In the genomic region with DNA sequence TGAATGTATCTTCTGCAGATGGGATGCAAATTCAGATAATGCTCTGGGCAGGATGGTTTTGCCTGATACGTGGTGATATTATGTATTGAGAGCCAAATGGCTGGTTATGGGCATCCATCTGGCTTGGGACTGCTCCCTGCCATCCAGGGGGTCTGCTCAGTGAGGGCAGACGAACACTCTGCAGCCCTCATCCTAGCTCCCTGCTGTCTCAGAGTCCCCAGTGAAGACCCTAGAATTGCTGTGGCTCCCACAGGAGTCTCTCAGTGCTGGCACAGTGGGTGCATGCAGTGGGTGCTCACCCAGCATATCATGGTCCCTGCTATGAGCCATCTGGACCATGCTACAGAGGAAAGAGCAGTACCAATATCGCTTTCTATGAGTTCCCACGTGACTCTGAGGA, we compare ENCODE assay signal across 29 cellular contexts. TPM values are rescaled to one million over a fixed set of nuclear protein-coding genes. Genes with fewer than 3 reads are reported as not detected.
"Had no signal": no experiment of that assay in that cellular context is flagged by ENCODE, and none has a peak within 500 bp of the region (broad histone marks: within the 10 kb centered on the region; RNA-seq: fewer than 3 reads in every experiment).

No MANE protein-coding gene starts in this region.

- H3K27ac Mint-ChIP-seq: activated CD8-positive, alpha-beta T cell treated with anti-CD3 and anti-CD28 coated beads for 36 hours; activated naive CD4-positive, alpha-beta T cell treated with anti-CD3 and anti-CD28 coated beads, Interleukin-2, amount 10 ng/mL, durations not matched to agents 7 days and 5 days; dendritic cell treated with granulocyte-macrophage colony-stimulating factor and Interleukin-4, amounts not matched to agents 40 ng/mL and 50 ng/mL, for 4 days; nephron; stimulated activated memory B cell treated with anti-CD40 and anti-IgM and Interleukin-4, amounts not matched to agents 10 μg/mL and 1 μg/mL and 100 μg/mL, for 72 hours had no signal

- H3K36me3 ChIP-seq: esophagus squamous epithelium, left ventricle myocardium inferior, right lobe of liver, stomach, suprapubic skin, tibial artery had no signal

- H3K36me3 Mint-ChIP-seq: stimulated activated memory B cell treated with anti-CD40 and anti-IgM and Interleukin-4, amounts not matched to agents 10 μg/mL and 1 μg/mL and 100 μg/mL, for 72 hours had no signal

- DNase-seq: activated CD4-positive, alpha-beta T cell treated with anti-CD3 and anti-CD28 coated beads, Interleukin-2, amount 50 U/mL, for 1 hour; activated CD4-positive, CD25-positive, alpha-beta regulatory T cell treated with anti-CD3 and anti-CD28 coated beads, Interleukin-2, amount 50 U/mL, for 72 hours; activated CD8-positive, alpha-beta T cell treated with anti-CD3 and anti-CD28 coated beads for 36 hours; activated gamma-delta T cell; activated naive CD4-positive, alpha-beta T cell treated with anti-CD3 and anti-CD28 coated beads, Interleukin-2, amount 10 ng/mL, durations not matched to agents 7 days and 5 days; activated T-cell treated with anti-CD3 and anti-CD28 coated beads, Interleukin-2, amount 50 U/mL, for 1 hour; amygdala; caudate nucleus; esophagus squamous epithelium; left ventricle myocardium inferior; mesendoderm; stimulated activated CD4-positive, alpha-beta T cell treated with anti-CD3 and anti-CD28 coated beads, Interleukin-4, amount 100 ng/mL, for 1 hour; stomach; T-helper 2 cell; tibial artery had no signal

- H3K9me3 Mint-ChIP-seq: activated CD8-positive, alpha-beta T cell treated with anti-CD3 and anti-CD28 coated beads for 36 hours; activated naive CD4-positive, alpha-beta T cell treated with anti-CD3 and anti-CD28 coated beads, Interleukin-2, amount 10 ng/mL, durations not matched to agents 7 days and 5 days; dendritic cell treated with granulocyte-macrophage colony-stimulating factor and Interleukin-4, amounts not matched to agents 40 ng/mL and 50 ng/mL, for 4 days; nephron; stimulated activated memory B cell treated with anti-CD40 and anti-IgM and Interleukin-4, amounts not matched to agents 10 μg/mL and 1 μg/mL and 100 μg/mL, for 72 hours had no signal

- H3K4me3 ChIP-seq: esophagus squamous epithelium, left ventricle myocardium inferior, lung, right lobe of liver, stomach, suprapubic skin, tibial artery had no signal

- ATAC-seq: activated CD8-positive, alpha-beta T cell treated with anti-CD3 and anti-CD28 coated beads for 36 hours; right lobe of liver; stimulated activated memory B cell treated with anti-CD40 and anti-IgM and Interleukin-4, amounts not matched to agents 10 μg/mL and 1 μg/mL and 100 μg/mL, for 72 hours had no signal

- H3K27me3 Mint-ChIP-seq: activated CD8-positive, alpha-beta T cell treated with anti-CD3 and anti-CD28 coated beads for 36 hours; dendritic cell treated with granulocyte-macrophage colony-stimulating factor and Interleukin-4, amounts not matched to agents 40 ng/mL and 50 ng/mL, for 4 days; stimulated activated memory B cell treated with anti-CD40 and anti-IgM and Interleukin-4, amounts not matched to agents 10 μg/mL and 1 μg/mL and 100 μg/mL, for 72 hours had no signal

- H3K27ac ChIP-seq: epithelial cell of prostate, esophagus squamous epithelium, left ventricle myocardium inferior, right lobe of liver, stomach, suprapubic skin, tibial artery had no signal

- H3K27me3 ChIP-seq: esophagus squamous epithelium, right lobe of liver, stomach, suprapubic skin, tibial artery had no signal

- H3K4me1 ChIP-seq: left ventricle myocardium inferior, right lobe of liver had no signal

- H3K9me3 ChIP-seq: esophagus squamous epithelium, left ventricle myocardium inferior, right lobe of liver, stomach, suprapubic skin, tibial artery had no signal

- H3K4me3 Mint-ChIP-seq: activated CD8-positive, alpha-beta T cell treated with anti-CD3 and anti-CD28 coated beads for 36 hours; activated naive CD4-positive, alpha-beta T cell treated with anti-CD3 and anti-CD28 coated beads, Interleukin-2, amount 10 ng/mL, durations not matched to agents 7 days and 5 days; activated T-helper 1 cell treated with anti-CD3 and anti-CD28 coated beads, Interleukin-12 subunit alpha, Interleukin-12 subunit beta, Interleukin-2, Interleukin-4 antibody, amounts not matched to agents 30 ng/mL and 10 ng/mL and 1 ng/mL, durations not matched to agents 14 hours and 24 hours and 36 hours; dendritic cell treated with granulocyte-macrophage colony-stimulating factor and Interleukin-4, amounts not matched to agents 40 ng/mL and 50 ng/mL, for 4 days; nephron; stimulated activated memory B cell treated with anti-CD40 and anti-IgM and Interleukin-4, amounts not matched to agents 10 μg/mL and 1 μg/mL and 100 μg/mL, for 72 hours had no signal

- FAIRE-seq: endometrium, frontal cortex had no signal

RNA-seq across cellular contexts. Expression of gene CCR8, which starts 60.0 kb away (rescaled TPM):
- total RNA-seq: frontal cortex, left ventricle myocardium inferior, lung, osteoblast, posterior vena cava, right lobe of liver, skeletal muscle tissue, stomach, suprapubic skin, ureter had no signal
- polyA plus RNA-seq: stomach had no signal
